ENCODE assay signal across 14 cellular contexts in genomic region chr7:98669417-98670015, GRCh38. TPM values are rescaled to one million over a fixed set of nuclear protein-coding genes. Genes with fewer than 3 reads are reported as not detected.
"Had no signal": no experiment of that assay in that cellular context is flagged by ENCODE, and none has a peak within 500 bp of the region (broad histone marks: within the 10 kb centered on the region; RNA-seq: fewer than 3 reads in every experiment).

No MANE protein-coding gene starts in this region.

- H3K4me1 Mint-ChIP-seq: activated CD8-positive, alpha-beta memory T cell treated with anti-CD3 and anti-CD28 coated beads, Interleukin-2, amount 10 ng/mL, durations not matched to agents 7 days and 5 days; central memory CD8-positive, alpha-beta T cell had no signal

- H3K4me3 Mint-ChIP-seq: activated CD8-positive, alpha-beta memory T cell treated with anti-CD3 and anti-CD28 coated beads, Interleukin-2, amount 10 ng/mL, durations not matched to agents 7 days and 5 days; activated naive CD8-positive, alpha-beta T cell; activated T-cell treated with anti-CD3 and anti-CD28 coated beads, Interleukin-2, amount 50 U/mL, for 4 hours; brain; central memory CD8-positive, alpha-beta T cell; endodermal cell; nephron progenitor cell had no signal

- H3K27ac Mint-ChIP-seq: activated CD8-positive, alpha-beta memory T cell treated with anti-CD3 and anti-CD28 coated beads, Interleukin-2, amount 10 ng/mL, durations not matched to agents 7 days and 5 days; activated naive CD8-positive, alpha-beta T cell; endodermal cell; nephron progenitor cell had no signal

- DNase-seq: activated CD4-positive, alpha-beta T cell treated with anti-CD3 and anti-CD28 coated beads, Interleukin-2, amount 50 U/mL, for 48 hours; activated CD4-positive, CD25-positive, alpha-beta regulatory T cell treated with anti-CD3 and anti-CD28 coated beads, Interleukin-2, amount 50 U/mL, for 72 hours; activated CD8-positive, alpha-beta memory T cell treated with anti-CD3 and anti-CD28 coated beads, Interleukin-2, amount 10 ng/mL, durations not matched to agents 7 days and 5 days; activated gamma-delta T cell; activated T-cell treated with anti-CD3 and anti-CD28 coated beads, Interleukin-2, amount 50 U/mL, for 4 hours; amygdala; endodermal cell; mesenchymal stem cell; nephron progenitor cell; stomach had no signal

- ATAC-seq: activated CD8-positive, alpha-beta memory T cell treated with anti-CD3 and anti-CD28 coated beads, Interleukin-2, amount 10 ng/mL, durations not matched to agents 7 days and 5 days; activated T-cell treated with anti-CD3 and anti-CD28 coated beads, Interleukin-2, amount 50 U/mL, for 4 hours; left lobe of liver had no signal

- H3K36me3 Mint-ChIP-seq: activated CD8-positive, alpha-beta memory T cell treated with anti-CD3 and anti-CD28 coated beads, Interleukin-2, amount 10 ng/mL, durations not matched to agents 7 days and 5 days; activated naive CD8-positive, alpha-beta T cell; brain had no signal

- H3K27me3 Mint-ChIP-seq: activated CD8-positive, alpha-beta memory T cell treated with anti-CD3 and anti-CD28 coated beads, Interleukin-2, amount 10 ng/mL, durations not matched to agents 7 days and 5 days had no signal

- H3K9me3 Mint-ChIP-seq: activated T-cell treated with anti-CD3 and anti-CD28 coated beads, Interleukin-2, amount 50 U/mL, for 4 hours; central memory CD8-positive, alpha-beta T cell had no signal

RNA-seq across cellular contexts. Expression of gene NPTX2, which starts 52.4 kb away (rescaled TPM):
- total RNA-seq: activated CD8-positive, alpha-beta memory T cell treated with anti-CD3 and anti-CD28 coated beads, Interleukin-2, amount 10 ng/mL, durations not matched to agents 7 days and 5 days had no signal
